ENCODE assay signal across 8 cellular contexts in genomic region chr1:150577557-150578277, GRCh38. TPM values are rescaled to one million over a fixed set of nuclear protein-coding genes. Genes with fewer than 3 reads are reported as not detected.
DNase-seq lines count a peak whose midpoint lies in the region; TF ChIP-seq lines count a peak whose summit lies in the region.

No MANE protein-coding gene starts in this region.

- H3K27ac ChIP-seq in HEK293 (ENCODE audit: extremely low read depth, low read depth, low read length) (peak overlapping the region; percentile 95), suprapubic skin (peak overlapping the region; percentile 100)

- POLR2A ChIA-PET in HEK293 (lab: Yijun Ruan, JAX): interaction anchor here (1.4 to 13.5 kb wide), 9 partner anchors 9 to 429 kb away, joined by 3 to 272 read pairs (median 10); partner anchors contain the start of genes ADAMTSL4, APH1A, ENSA and MINDY1
- POLR2A ChIA-PET in GM10248 (lab: Yijun Ruan, JAX): interaction anchor here (2.6 to 11.0 kb wide), 2 partner anchors 11 to 12 kb away, joined by 16 to 305 read pairs; no protein-coding TSS in a partner anchor

- TF ChIP-seq CTCF in AG09309 (IDR thresholded peaks at IDR 0.05; ENCODE audit: control insufficient read depth, insufficient read depth, low read depth, low read length, missing control alignments) (no peak), HEK293 (tag by site-specific recombination; IDR thresholded peaks at IDR 0.05) (no peak), suprapubic skin (IDR thresholded peaks at IDR 0.05) (no peak), GM10248 (IDR thresholded peaks at IDR 0.05; ENCODE audit: control extremely low read depth, extremely low read depth, low read depth, missing control alignments) (no peak)

- H3K4me3 Mint-ChIP-seq in activated naive CD8-positive, alpha-beta T cell treated with anti-CD3 and anti-CD28 coated beads for 36 hours: peak overlapping the region; percentile 99
- peak overlapping the region; percentile 96 to 99 (median 98) for H3K4me3 Mint-ChIP-seq in immature natural killer cell

- no peaks in the 10 kb centered on the region for H3K27me3 ChIP-seq in suprapubic skin

- H3K36me3 Mint-ChIP-seq in activated naive CD8-positive, alpha-beta T cell treated with anti-CD3 and anti-CD28 coated beads for 36 hours: peaks cover 63% of the 10 kb centered on the region
- peaks cover 49 to 56% (median 54%) of the 10 kb centered on the region in 3 donors for H3K36me3 Mint-ChIP-seq in immature natural killer cell

- H3K4me1 ChIP-seq in HEK293 (ENCODE audit: control insufficient read depth, insufficient read depth, low read length) (no peaks in the 10 kb centered on the region), suprapubic skin (peaks cover 42% of the 10 kb centered on the region)

- no peak for TF ChIP-seq POLR2A in suprapubic skin (IDR thresholded peaks at IDR 0.05)

- H3K4me1 Mint-ChIP-seq in activated naive CD8-positive, alpha-beta T cell treated with anti-CD3 and anti-CD28 coated beads for 36 hours: peaks cover 46% of the 10 kb centered on the region
- peaks cover 64 to 67% of the 10 kb centered on the region in 2 donors for H3K4me1 Mint-ChIP-seq in immature natural killer cell

- WGBS in suprapubic skin: under 1% methylated on average over 12 of the region's 12 CpGs

- H3K27ac Mint-ChIP-seq in activated naive CD8-positive, alpha-beta T cell treated with anti-CD3 and anti-CD28 coated beads for 36 hours: peak overlapping the region; percentile 98
- peak overlapping the region; percentile 89 to 98 (median 96) for H3K27ac Mint-ChIP-seq in immature natural killer cell

- no peak for TF ChIP-seq EP300 in suprapubic skin (IDR thresholded peaks at IDR 0.05)

- DNase-seq in AG09309 (ENCODE audit: low read depth) (no peak), immature natural killer cell (peak in 2 of 3 donors; percentile 55 to 59), suprapubic skin (ENCODE audit: low spot score in 2 of 2) (no peak), midbrain (lab: John Stamatoyannopoulos, UW) (no peak), GM10248 (ENCODE audit: extremely low spot score) (no peak)
- no peak for DNase-seq in activated naive CD8-positive, alpha-beta T cell treated with anti-CD3 and anti-CD28 coated beads for 36 hours
- no peak for DNase-seq in activated effector memory CD4-positive, alpha-beta T cell treated with anti-CD3 and anti-CD28 coated beads, Interleukin-2, amount 50 U/mL, for 16 hours

- no peaks in the 10 kb centered on the region for H3K9me3 Mint-ChIP-seq in activated naive CD8-positive, alpha-beta T cell treated with anti-CD3 and anti-CD28 coated beads for 36 hours
- no peaks in the 10 kb centered on the region for H3K9me3 Mint-ChIP-seq in immature natural killer cell

- H3K4me3 ChIP-seq in AG09309 (ENCODE audit: control insufficient read depth, low read depth, low read length): peak overlapping the region; percentile 92
- H3K4me3 ChIP-seq in HEK293 (ENCODE audit: low read depth, low read length): peak overlapping the region; percentile 82
- H3K4me3 ChIP-seq in suprapubic skin: peak overlapping the region; percentile 98

- H3K36me3 ChIP-seq in HEK293 (ENCODE audit: control insufficient read depth in 2 of 2, insufficient read depth in 1 of 2, low read length in 2 of 2) (peaks cover 0 to 61% of the 10 kb centered on the region in 2 experiments), suprapubic skin (peaks cover 48% of the 10 kb centered on the region)

- no peaks in the 10 kb centered on the region for H3K9me3 ChIP-seq in HEK293 (ENCODE audit: control insufficient read depth, insufficient read depth, low read depth, low read length)
- no peaks in the 10 kb centered on the region for H3K9me3 ChIP-seq in suprapubic skin

- CTCF ChIA-PET in HEK293 (lab: Yijun Ruan, JAX) (interaction anchor here (2.3 to 14.0 kb wide), 4 partner anchors 10 to 43 kb away, joined by 10 to 135 read pairs (median 18); no protein-coding TSS in a partner anchor), GM10248 (lab: Yijun Ruan, JAX) (interaction anchor here (3.6 to 10.8 kb wide), 3 partner anchors 10 to 17 kb away, joined by 17 to 149 read pairs (median 83); no protein-coding TSS in a partner anchor)

- peaks cover 4% of the 10 kb centered on the region for H3K27me3 Mint-ChIP-seq in activated naive CD8-positive, alpha-beta T cell treated with anti-CD3 and anti-CD28 coated beads for 36 hours
- peaks cover 11 to 45% (median 35%) of the 10 kb centered on the region in 3 donors for H3K27me3 Mint-ChIP-seq in immature natural killer cell (ENCODE audit: low read depth in 3 of 3)

TF ChIP-seq in HEK293, 187 proteins besides CTCF, POLR2A, EP300 and RAD21 (continues in another document):
- TF ChIP-seq, protein P1, sequence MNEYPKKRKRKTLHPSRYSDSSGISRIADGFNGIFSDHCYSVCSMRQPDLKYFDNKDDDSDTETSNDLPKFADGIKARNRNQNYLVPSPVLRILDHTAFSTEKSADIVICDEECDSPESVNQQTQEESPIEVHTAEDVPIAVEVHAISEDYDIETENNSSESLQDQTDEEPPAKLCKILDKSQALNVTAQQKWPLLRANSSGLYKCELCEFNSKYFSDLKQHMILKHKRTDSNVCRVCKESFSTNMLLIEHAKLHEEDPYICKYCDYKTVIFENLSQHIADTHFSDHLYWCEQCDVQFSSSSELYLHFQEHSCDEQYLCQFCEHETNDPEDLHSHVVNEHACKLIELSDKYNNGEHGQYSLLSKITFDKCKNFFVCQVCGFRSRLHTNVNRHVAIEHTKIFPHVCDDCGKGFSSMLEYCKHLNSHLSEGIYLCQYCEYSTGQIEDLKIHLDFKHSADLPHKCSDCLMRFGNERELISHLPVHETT (tag by site-specific recombination; IDR thresholded peaks at IDR 0.05): no peak
- TF ChIP-seq YY1 (tag by site-specific recombination; IDR thresholded peaks at IDR 0.05): no peak
- no peak for TF ChIP-seq ZNF132 (tag by site-specific recombination; IDR thresholded peaks at IDR 0.05; ENCODE audit: borderline replicate concordance)
- TF ChIP-seq, protein P2, sequence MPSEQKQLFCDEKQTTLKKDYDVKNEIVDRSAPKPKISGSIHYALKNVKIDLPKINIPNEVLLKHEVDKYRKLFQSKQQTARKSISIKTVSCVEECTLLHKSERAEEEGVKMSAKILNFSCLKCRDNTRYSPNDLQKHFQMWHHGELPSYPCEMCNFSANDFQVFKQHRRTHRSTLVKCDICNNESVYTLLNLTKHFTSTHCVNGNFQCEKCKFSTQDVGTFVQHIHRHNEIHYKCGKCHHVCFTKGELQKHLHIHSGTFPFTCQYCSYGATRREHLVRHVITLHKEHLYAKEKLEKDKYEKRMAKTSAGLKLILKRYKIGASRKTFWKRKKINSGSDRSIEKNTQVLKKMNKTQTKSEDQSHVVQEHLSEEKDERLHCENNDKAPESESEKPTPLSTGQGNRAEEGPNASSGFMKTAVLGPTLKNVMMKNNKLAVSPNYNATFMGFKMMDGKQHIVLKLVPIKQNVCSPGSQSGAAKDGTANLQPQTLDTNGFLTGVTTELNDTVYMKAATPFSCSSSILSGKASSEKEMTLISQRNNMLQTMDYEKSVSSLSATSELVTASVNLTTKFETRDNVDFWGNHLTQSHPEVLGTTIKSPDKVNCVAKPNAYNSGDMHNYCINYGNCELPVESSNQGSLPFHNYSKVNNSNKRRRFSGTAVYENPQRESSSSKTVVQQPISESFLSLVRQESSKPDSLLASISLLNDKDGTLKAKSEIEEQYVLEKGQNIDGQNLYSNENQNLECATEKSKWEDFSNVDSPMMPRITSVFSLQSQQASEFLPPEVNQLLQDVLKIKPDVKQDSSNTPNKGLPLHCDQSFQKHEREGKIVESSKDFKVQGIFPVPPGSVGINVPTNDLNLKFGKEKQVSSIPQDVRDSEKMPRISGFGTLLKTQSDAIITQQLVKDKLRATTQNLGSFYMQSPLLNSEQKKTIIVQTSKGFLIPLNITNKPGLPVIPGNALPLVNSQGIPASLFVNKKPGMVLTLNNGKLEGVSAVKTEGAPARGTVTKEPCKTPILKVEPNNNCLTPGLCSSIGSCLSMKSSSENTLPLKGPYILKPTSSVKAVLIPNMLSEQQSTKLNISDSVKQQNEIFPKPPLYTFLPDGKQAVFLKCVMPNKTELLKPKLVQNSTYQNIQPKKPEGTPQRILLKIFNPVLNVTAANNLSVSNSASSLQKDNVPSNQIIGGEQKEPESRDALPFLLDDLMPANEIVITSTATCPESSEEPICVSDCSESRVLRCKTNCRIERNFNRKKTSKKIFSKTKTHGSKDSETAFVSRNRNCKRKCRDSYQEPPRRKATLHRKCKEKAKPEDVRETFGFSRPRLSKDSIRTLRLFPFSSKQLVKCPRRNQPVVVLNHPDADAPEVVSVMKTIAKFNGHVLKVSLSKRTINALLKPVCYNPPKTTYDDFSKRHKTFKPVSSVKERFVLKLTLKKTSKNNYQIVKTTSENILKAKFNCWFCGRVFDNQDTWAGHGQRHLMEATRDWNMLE (tag by site-specific recombination; conservative IDR thresholded peaks at IDR 0.05; ENCODE audit: low read depth): no peak
- no peak for TF ChIP-seq ZNF660 (tag by site-specific recombination; IDR thresholded peaks at IDR 0.05)

RNA-seq across cellular contexts. Expression of gene MCL1, which starts 1.7 kb away (rescaled TPM):
- 100 to 1,000 TPM; 209 to 217 TPM for total RNA-seq in activated naive CD8-positive, alpha-beta T cell treated with anti-CD3 and anti-CD28 coated beads for 36 hours
- polyA plus RNA-seq in immature natural killer cell: 100 to 1,000 TPM in 1 of 3 donors, 10 to 100 TPM in 2; 44.2 to 113 (median 73.0) TPM
- total RNA-seq in suprapubic skin: 100 to 1,000 TPM; 211 to 307 (median 270) TPM

RNA-seq across cellular contexts. Expression of gene ADAMTSL4, which starts 28.5 kb away (rescaled TPM):
- under 1 TPM; 0.06 to 0.10 TPM for total RNA-seq in activated naive CD8-positive, alpha-beta T cell treated with anti-CD3 and anti-CD28 coated beads for 36 hours
- polyA plus RNA-seq in immature natural killer cell: not detected
- 10 to 100 TPM in 3 of 4 donors, 1 to 10 TPM in 1; 7.2 to 22.7 (median 18.0) TPM for total RNA-seq in suprapubic skin

RNA-seq across cellular contexts. Expression of gene ENSA, which starts 51.7 kb away (rescaled TPM):
- total RNA-seq in activated naive CD8-positive, alpha-beta T cell treated with anti-CD3 and anti-CD28 coated beads for 36 hours: 100 to 1,000 TPM; 195 to 214 TPM
- 10 to 100 TPM; 52.2 to 97.5 (median 82.3) TPM for polyA plus RNA-seq in immature natural killer cell
- total RNA-seq in suprapubic skin: 100 to 1,000 TPM; 266 to 384 (median 291) TPM

Comparison
In these comparisons a context has a peak if more than half of its experiments do, and no peak if none do; other contexts are left out.
1. DNase-seq: peak in immature natural killer cell (2 of 3); none in AG09309 (single experiment), activated naive CD8-positive, alpha-beta T cell treated with anti-CD3 and anti-CD28 coated beads for 36 hours (single experiment), suprapubic skin (0 of 2), midbrain (single experiment), activated effector memory CD4-positive, alpha-beta T cell treated with anti-CD3 and anti-CD28 coated beads, Interleukin-2, amount 50 U/mL, for 16 hours (single experiment) and GM10248 (single experiment).
2. RNA of gene ADAMTSL4, which starts 28.5 kb away (total RNA-seq): 7.2 to 22.7 TPM in suprapubic skin; 0.06 to 0.10 TPM in activated naive CD8-positive, alpha-beta T cell treated with anti-CD3 and anti-CD28 coated beads for 36 hours; every median in the first group is over 4 times any median in the second.
3. Peak in every context shown above with its lines, with median percentiles within 50 percentile points of each other: H3K4me3 ChIP-seq.